1 cellular context compared by ENCODE assay signal in the genomic region with DNA sequence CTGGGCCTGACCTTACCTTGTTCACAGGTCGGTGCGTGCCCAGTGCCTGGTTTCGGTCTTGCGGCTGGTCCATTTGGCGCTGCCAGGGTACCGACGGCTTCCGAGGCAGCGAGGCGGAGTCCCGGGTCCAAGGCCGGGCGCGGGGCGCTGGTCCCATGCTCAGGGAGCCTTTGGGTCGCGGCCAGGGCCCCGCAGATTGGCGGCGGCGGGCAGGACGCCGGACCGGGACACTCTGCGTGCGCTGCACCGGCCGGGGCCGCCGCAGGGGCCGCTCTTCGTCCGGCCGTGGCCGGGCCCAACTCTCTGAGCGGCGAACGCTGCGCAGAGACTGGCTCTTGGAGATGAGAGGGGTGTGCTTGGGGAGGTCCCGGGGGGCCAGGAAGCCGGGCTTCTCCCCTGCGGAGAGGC.
TF ChIP-seq lines count a peak whose summit lies in the region.

No MANE protein-coding gene starts in this region.

TF ChIP-seq in SK-N-SH, 30 proteins besides CTCF, POLR2A, EP300 and RAD21 (continued from another document):
- TF ChIP-seq IRF3 (IDR thresholded peaks at IDR 0.05; ENCODE audit: low read depth, low read length): no peak
- TF ChIP-seq CHD2 (IDR thresholded peaks at IDR 0.05; ENCODE audit: low read length, partially characterized antibody): no peak
- TF ChIP-seq, protein P1, sequence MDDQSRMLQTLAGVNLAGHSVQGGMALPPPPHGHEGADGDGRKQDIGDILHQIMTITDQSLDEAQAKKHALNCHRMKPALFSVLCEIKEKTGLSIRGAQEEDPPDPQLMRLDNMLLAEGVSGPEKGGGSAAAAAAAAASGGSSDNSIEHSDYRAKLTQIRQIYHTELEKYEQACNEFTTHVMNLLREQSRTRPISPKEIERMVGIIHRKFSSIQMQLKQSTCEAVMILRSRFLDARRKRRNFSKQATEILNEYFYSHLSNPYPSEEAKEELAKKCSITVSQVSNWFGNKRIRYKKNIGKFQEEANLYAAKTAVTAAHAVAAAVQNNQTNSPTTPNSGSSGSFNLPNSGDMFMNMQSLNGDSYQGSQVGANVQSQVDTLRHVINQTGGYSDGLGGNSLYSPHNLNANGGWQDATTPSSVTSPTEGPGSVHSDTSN (IDR thresholded peaks at IDR 0.05): no peak
- no peak for TF ChIP-seq RFX5 (IDR thresholded peaks at IDR 0.05; ENCODE audit: low read length)
- no peak for TF ChIP-seq NRF1 (IDR thresholded peaks at IDR 0.05; ENCODE audit: low read depth, low read length)
- no peak for TF ChIP-seq SMC3 (IDR thresholded peaks at IDR 0.05; ENCODE audit: low read depth, low read length)
- TF ChIP-seq JUND (IDR thresholded peaks at IDR 0.05): no peak
- no peak for TF ChIP-seq FOSL2 (IDR thresholded peaks at IDR 0.05; ENCODE audit: borderline replicate concordance, low read depth)
- TF ChIP-seq, protein P2, sequence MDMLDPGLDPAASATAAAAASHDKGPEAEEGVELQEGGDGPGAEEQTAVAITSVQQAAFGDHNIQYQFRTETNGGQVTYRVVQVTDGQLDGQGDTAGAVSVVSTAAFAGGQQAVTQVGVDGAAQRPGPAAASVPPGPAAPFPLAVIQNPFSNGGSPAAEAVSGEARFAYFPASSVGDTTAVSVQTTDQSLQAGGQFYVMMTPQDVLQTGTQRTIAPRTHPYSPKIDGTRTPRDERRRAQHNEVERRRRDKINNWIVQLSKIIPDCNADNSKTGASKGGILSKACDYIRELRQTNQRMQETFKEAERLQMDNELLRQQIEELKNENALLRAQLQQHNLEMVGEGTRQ (IDR thresholded peaks at IDR 0.05; ENCODE audit: borderline replicate concordance, low read depth, low read length): no peak
- no peak for TF ChIP-seq MAX (IDR thresholded peaks at IDR 0.05; ENCODE audit: low read depth)
- no peak for TF ChIP-seq FOXM1 (IDR thresholded peaks at IDR 0.05; ENCODE audit: low read depth)
- no peak for TF ChIP-seq FOXJ3 (CRISPR knock-in tag; IDR thresholded peaks at IDR 0.05)
